In genomic region chr7:78020874-78021249, GRCh38 we compare ENCODE assay signal across 12 cellular contexts.
DNase-seq lines count a peak whose midpoint lies in the region; ATAC-seq, FAIRE-seq and TF ChIP-seq lines count a peak whose summit lies in the region.
"Had no signal": no experiment of that assay in that cellular context is flagged by ENCODE, and none has a peak within 500 bp of the region (broad histone marks: within the 10 kb centered on the region; RNA-seq: fewer than 3 reads in every experiment).

No MANE protein-coding gene starts in this region.

- ATAC-seq in left lobe of liver = no peak
- ATAC-seq in GM21515 (IDR thresholded peaks at IDR 0.05; ENCODE audit: unreplicated experiment) = no peak

- no peak overlapping the region for H3K4me3 ChIP-seq in astrocyte (ENCODE audit: insufficient read depth, low read depth, low read length)
- H3K4me3 ChIP-seq: cardiac muscle cell had no signal

- TF ChIP-seq CTCF in C4-2B (conservative IDR thresholded peaks at IDR 0.05) (peak; percentile 55), astrocyte (IDR thresholded peaks at IDR 0.05; ENCODE audit: insufficient read depth, low read depth, low read length) (no peak), nephron (IDR thresholded peaks at IDR 0.05; ENCODE audit: unreplicated experiment in 3 of 3) (peak in 1 of 3 experiments; percentile 2)

- H3K9me3 Mint-ChIP-seq in IgD-negative memory B cell (no peaks in the 10 kb centered on the region), astrocyte (ENCODE audit: unreplicated experiment) (no peaks in the 10 kb centered on the region), nephron (no peaks in the 10 kb centered on the region)

- FAIRE-seq in astrocyte (lab: Jason Lieb, UNC) = no peak

- H3K36me3 ChIP-seq in astrocyte (ENCODE audit: insufficient read depth, low read length) = no peaks in the 10 kb centered on the region
- H3K36me3 ChIP-seq: cardiac muscle cell, vagina had no signal

- H3K27me3 Mint-ChIP-seq in IgD-negative memory B cell = peaks cover under 1% of the 10 kb centered on the region
- no peaks in the 10 kb centered on the region for H3K27me3 Mint-ChIP-seq in astrocyte (ENCODE audit: low read depth, unreplicated experiment)
- H3K27me3 Mint-ChIP-seq in nephron (ENCODE audit: low read depth) = no peaks in the 10 kb centered on the region

- no peak overlapping the region for H3K27ac Mint-ChIP-seq in IgD-negative memory B cell
- H3K27ac Mint-ChIP-seq in astrocyte (ENCODE audit: unreplicated experiment) = peak overlapping the region; percentile 8
- H3K27ac Mint-ChIP-seq in nephron = peak overlapping the region; percentile 94 to 98 (median 96)

- no peaks in the 10 kb centered on the region for H3K27me3 ChIP-seq in astrocyte (ENCODE audit: insufficient read depth, low read length)
- H3K27me3 ChIP-seq: cardiac muscle cell, vagina had no signal

- H3K36me3 Mint-ChIP-seq in IgD-negative memory B cell = no peaks in the 10 kb centered on the region
- no peaks in the 10 kb centered on the region for H3K36me3 Mint-ChIP-seq in astrocyte (ENCODE audit: low read depth, unreplicated experiment)
- no peaks in the 10 kb centered on the region for H3K36me3 Mint-ChIP-seq in nephron (ENCODE audit: low read depth)
- H3K36me3 Mint-ChIP-seq: activated CD8-positive, alpha-beta memory T cell treated with anti-CD3 and anti-CD28 coated beads, Interleukin-2, amount 10 ng/mL, durations not matched to agents 7 days and 5 days had no signal

- H3K4me2 ChIP-seq in astrocyte (ENCODE audit: low read length) = no peak overlapping the region

- DNase-seq in astrocyte (ENCODE audit: low read depth) (no peak), left lobe of liver (ENCODE audit: low spot score) (no peak), hippocampal formation (lab: John Stamatoyannopoulos, UW) (no peak)
- no peak for DNase-seq in NK-92 treated with Interleukin-12 subunit alpha and Interleukin-12 subunit beta, amount 100 ng/mL, for 24 hours (lab: John Stamatoyannopoulos, UW)
- DNase-seq: stimulated activated CD4-positive, alpha-beta T cell treated with anti-CD3 and anti-CD28 coated beads, Interleukin-4, amount 100 ng/mL, for 4 hours had no signal

- H3K27ac ChIP-seq in C4-2B = no peak overlapping the region
- no peak overlapping the region for H3K27ac ChIP-seq in astrocyte (ENCODE audit: low read depth, low read length)

- H3K9ac ChIP-seq in astrocyte (ENCODE audit: low read length) = no peak overlapping the region

- H3K4me1 ChIP-seq in astrocyte (ENCODE audit: insufficient read depth, low read length) = peaks cover 12% of the 10 kb centered on the region

- H3K4me1 Mint-ChIP-seq in IgD-negative memory B cell (peaks cover 8 to 12% (median 11%) of the 10 kb centered on the region in 3 donors), astrocyte (ENCODE audit: low read depth, unreplicated experiment) (no peaks in the 10 kb centered on the region), nephron (peaks cover 41% of the 10 kb centered on the region)

- H2AFZ ChIP-seq in astrocyte (ENCODE audit: low read depth, low read length) = no peak overlapping the region

- H3K79me2 ChIP-seq in astrocyte (ENCODE audit: insufficient read depth, low read length) = no peaks in the 10 kb centered on the region

- H3K4me3 Mint-ChIP-seq in IgD-negative memory B cell (peak overlapping the region in 3 of 4 donors; percentile 82 to 97 (median 93)), astrocyte (ENCODE audit: unreplicated experiment) (no peak overlapping the region), nephron (peak overlapping the region; percentile 83 to 89 (median 87))

- no peaks in the 10 kb centered on the region for H3K9me3 ChIP-seq in astrocyte (ENCODE audit: insufficient read depth, low read depth, low read length)
- H3K9me3 ChIP-seq: vagina had no signal

- no peaks in the 10 kb centered on the region for H4K20me1 ChIP-seq in astrocyte (ENCODE audit: insufficient read depth, low read length)

Comparison
In these comparisons a context has a peak if more than half of its experiments do, and no peak if none do; other contexts are left out.
1. H3K27ac Mint-ChIP-seq: peak in astrocyte (single experiment) and nephron (3 of 3); none in IgD-negative memory B cell (0 of 3).